1 cellular context compared by ENCODE assay signal in the genomic region with DNA sequence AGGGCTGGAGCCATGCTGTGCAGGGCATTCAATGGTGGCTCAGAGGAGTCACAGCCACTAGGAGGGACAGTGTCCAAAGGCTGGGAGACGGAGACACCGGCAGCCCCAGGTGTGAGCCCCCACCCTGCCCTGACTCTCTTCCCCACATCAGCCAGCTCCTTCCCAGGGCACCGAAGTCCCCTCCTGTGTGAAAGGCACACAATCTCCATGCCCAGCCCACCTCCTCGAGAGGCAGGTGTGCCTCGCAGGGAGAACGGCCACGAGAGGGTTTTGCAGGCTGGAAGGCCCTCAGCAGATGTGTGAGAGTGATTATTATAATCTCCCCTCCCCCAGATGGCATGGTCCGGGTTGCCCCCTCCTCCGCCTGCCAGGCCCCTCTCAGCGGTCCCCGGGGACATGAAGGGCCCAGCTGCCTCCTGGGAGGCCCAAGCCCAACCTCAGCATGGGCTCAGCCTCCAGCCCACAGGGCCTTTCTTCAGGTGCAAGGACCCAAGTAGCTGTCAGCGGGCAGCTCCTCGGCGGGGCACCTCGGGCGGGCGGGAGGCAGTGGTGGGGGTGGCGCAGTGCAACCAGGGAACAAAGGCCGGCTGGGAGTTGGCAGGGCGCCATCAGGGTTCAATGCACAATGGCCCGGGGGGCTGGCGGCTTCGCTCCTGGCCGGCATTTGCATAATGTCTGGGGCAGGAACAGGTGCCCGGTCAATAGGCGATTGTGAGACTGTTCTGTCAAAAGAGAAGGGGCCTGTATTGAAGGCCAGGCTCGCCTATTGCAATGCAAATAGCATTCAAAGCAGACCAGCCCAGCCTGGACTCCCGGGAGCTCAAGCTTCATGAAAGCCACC.
A peak's percentile ranks its signal among the peaks of the same experiment; 100 is the strongest.
TF ChIP-seq lines count a peak whose summit lies in the region.

No MANE protein-coding gene starts in this region.

TF ChIP-seq in HepG2, 621 proteins besides CTCF, POLR2A, EP300 and RAD21 (continued from another document and continues in another):
- TF ChIP-seq, protein P1, sequence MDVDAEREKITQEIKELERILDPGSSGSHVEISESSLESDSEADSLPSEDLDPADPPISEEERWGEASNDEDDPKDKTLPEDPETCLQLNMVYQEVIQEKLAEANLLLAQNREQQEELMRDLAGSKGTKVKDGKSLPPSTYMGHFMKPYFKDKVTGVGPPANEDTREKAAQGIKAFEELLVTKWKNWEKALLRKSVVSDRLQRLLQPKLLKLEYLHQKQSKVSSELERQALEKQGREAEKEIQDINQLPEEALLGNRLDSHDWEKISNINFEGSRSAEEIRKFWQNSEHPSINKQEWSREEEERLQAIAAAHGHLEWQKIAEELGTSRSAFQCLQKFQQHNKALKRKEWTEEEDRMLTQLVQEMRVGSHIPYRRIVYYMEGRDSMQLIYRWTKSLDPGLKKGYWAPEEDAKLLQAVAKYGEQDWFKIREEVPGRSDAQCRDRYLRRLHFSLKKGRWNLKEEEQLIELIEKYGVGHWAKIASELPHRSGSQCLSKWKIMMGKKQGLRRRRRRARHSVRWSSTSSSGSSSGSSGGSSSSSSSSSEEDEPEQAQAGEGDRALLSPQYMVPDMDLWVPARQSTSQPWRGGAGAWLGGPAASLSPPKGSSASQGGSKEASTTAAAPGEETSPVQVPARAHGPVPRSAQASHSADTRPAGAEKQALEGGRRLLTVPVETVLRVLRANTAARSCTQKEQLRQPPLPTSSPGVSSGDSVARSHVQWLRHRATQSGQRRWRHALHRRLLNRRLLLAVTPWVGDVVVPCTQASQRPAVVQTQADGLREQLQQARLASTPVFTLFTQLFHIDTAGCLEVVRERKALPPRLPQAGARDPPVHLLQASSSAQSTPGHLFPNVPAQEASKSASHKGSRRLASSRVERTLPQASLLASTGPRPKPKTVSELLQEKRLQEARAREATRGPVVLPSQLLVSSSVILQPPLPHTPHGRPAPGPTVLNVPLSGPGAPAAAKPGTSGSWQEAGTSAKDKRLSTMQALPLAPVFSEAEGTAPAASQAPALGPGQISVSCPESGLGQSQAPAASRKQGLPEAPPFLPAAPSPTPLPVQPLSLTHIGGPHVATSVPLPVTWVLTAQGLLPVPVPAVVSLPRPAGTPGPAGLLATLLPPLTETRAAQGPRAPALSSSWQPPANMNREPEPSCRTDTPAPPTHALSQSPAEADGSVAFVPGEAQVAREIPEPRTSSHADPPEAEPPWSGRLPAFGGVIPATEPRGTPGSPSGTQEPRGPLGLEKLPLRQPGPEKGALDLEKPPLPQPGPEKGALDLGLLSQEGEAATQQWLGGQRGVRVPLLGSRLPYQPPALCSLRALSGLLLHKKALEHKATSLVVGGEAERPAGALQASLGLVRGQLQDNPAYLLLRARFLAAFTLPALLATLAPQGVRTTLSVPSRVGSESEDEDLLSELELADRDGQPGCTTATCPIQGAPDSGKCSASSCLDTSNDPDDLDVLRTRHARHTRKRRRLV (CRISPR knock-in tag; IDR thresholded peaks at IDR 0.05) = peak; percentile 73; the same call in 1 of the 2 replicates
- TF ChIP-seq CSRNP1 (CRISPR knock-in tag; IDR thresholded peaks at IDR 0.05) = no peak
- 0 out of 2 replicates have a peak, but pooled peaks have one; percentile 28 for TF ChIP-seq ZNF552 (CRISPR knock-in tag; IDR thresholded peaks at IDR 0.05; ENCODE audit: borderline replicate concordance)
- TF ChIP-seq MTF2 (CRISPR knock-in tag; IDR thresholded peaks at IDR 0.05; ENCODE audit: borderline replicate concordance) = no peak
- peak; percentile 81 for TF ChIP-seq SOX13 (IDR thresholded peaks at IDR 0.05)
- peak in 1 of 2 experiments; percentile 97; a peak in 2 of 4 replicates for TF ChIP-seq SOX13 (CRISPR knock-in tag; conservative IDR thresholded peaks at IDR 0.05 in 1 of 2, IDR thresholded peaks at IDR 0.05 in 1 of 2)
- TF ChIP-seq, protein P2, sequence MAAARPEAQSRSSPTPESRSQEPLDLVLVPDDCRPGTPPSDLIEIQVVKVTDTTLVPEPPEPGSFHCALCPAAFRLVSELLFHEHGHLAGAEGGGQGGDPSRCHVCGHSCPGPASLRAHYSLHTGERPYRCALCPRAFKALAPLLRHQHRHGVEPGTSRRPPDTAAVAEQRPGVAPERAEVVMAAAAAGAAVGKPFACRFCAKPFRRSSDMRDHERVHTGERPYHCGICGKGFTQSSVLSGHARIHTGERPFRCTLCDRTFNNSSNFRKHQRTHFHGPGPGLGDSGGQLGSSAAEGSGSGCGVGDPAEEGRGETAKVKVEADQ (CRISPR knock-in tag; IDR thresholded peaks at IDR 0.05; ENCODE audit: borderline replicate concordance) = no peak
- no peak for TF ChIP-seq MAF1 (CRISPR knock-in tag; IDR thresholded peaks at IDR 0.05; ENCODE audit: borderline replicate concordance)
- TF ChIP-seq ZFP37 (CRISPR knock-in tag; IDR thresholded peaks at IDR 0.05; ENCODE audit: borderline replicate concordance) = no peak
- no peak for TF ChIP-seq CBX5 (CRISPR knock-in tag; IDR thresholded peaks at IDR 0.05; ENCODE audit: borderline replicate concordance)
- TF ChIP-seq MEF2D (CRISPR knock-in tag; IDR thresholded peaks at IDR 0.05) = no peak
- TF ChIP-seq ZNF772 (CRISPR knock-in tag; IDR thresholded peaks at IDR 0.05) = no peak
- no peak for TF ChIP-seq AGO2 (optimal IDR thresholded peaks at IDR 0.05; ENCODE audit: low read depth, low read length)
- TF ChIP-seq CHD2 (IDR thresholded peaks at IDR 0.05; ENCODE audit: low read depth, low read length) = no peak
- TF ChIP-seq ZNF274 (CRISPR knock-in tag; IDR thresholded peaks at IDR 0.05) = no peak
- no peak for TF ChIP-seq ZNF30 (CRISPR knock-in tag; IDR thresholded peaks at IDR 0.05)
- TF ChIP-seq NR2F6 (IDR thresholded peaks at IDR 0.05) = no peak
- 0 out of 2 replicates have a peak, but pooled peaks have one; percentile 24 for TF ChIP-seq NR2F6 (CRISPR knock-in tag; IDR thresholded peaks at IDR 0.05)
- no peak for TF ChIP-seq ZNF441 (CRISPR knock-in tag; IDR thresholded peaks at IDR 0.05; ENCODE audit: borderline replicate concordance)
- no peak for TF ChIP-seq ZNF652 (CRISPR knock-in tag; IDR thresholded peaks at IDR 0.05; ENCODE audit: borderline replicate concordance, low read depth)
- TF ChIP-seq ZNF660 (CRISPR knock-in tag; IDR thresholded peaks at IDR 0.05; ENCODE audit: borderline replicate concordance, low read depth) = no peak
- TF ChIP-seq, protein P3, sequence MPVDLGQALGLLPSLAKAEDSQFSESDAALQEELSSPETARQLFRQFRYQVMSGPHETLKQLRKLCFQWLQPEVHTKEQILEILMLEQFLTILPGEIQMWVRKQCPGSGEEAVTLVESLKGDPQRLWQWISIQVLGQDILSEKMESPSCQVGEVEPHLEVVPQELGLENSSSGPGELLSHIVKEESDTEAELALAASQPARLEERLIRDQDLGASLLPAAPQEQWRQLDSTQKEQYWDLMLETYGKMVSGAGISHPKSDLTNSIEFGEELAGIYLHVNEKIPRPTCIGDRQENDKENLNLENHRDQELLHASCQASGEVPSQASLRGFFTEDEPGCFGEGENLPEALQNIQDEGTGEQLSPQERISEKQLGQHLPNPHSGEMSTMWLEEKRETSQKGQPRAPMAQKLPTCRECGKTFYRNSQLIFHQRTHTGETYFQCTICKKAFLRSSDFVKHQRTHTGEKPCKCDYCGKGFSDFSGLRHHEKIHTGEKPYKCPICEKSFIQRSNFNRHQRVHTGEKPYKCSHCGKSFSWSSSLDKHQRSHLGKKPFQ (CRISPR knock-in tag; IDR thresholded peaks at IDR 0.05; ENCODE audit: insufficient replicate concordance) = no peak
- no peak for TF ChIP-seq DPF2 (CRISPR knock-in tag; IDR thresholded peaks at IDR 0.05; ENCODE audit: borderline replicate concordance, low read depth)
- TF ChIP-seq SOX6 (IDR thresholded peaks at IDR 0.05) = no peak
- peak; percentile 97 for TF ChIP-seq SOX6 (CRISPR knock-in tag; IDR thresholded peaks at IDR 0.05)
- no peak for TF ChIP-seq ZNF619 (CRISPR knock-in tag; IDR thresholded peaks at IDR 0.05)
- TF ChIP-seq ZNF780A (CRISPR knock-in tag; IDR thresholded peaks at IDR 0.05) = no peak
- TF ChIP-seq ZMAT3 (CRISPR knock-in tag; conservative IDR thresholded peaks at IDR 0.05) = no peak
- no peak for TF ChIP-seq GABPB1 (CRISPR knock-in tag; IDR thresholded peaks at IDR 0.05)
- TF ChIP-seq ZNF703 (CRISPR knock-in tag; IDR thresholded peaks at IDR 0.05; ENCODE audit: borderline replicate concordance) = no peak
- no peak for TF ChIP-seq MAFF (IDR thresholded peaks at IDR 0.05; ENCODE audit: low read depth, low read length)
- TF ChIP-seq, protein P4, sequence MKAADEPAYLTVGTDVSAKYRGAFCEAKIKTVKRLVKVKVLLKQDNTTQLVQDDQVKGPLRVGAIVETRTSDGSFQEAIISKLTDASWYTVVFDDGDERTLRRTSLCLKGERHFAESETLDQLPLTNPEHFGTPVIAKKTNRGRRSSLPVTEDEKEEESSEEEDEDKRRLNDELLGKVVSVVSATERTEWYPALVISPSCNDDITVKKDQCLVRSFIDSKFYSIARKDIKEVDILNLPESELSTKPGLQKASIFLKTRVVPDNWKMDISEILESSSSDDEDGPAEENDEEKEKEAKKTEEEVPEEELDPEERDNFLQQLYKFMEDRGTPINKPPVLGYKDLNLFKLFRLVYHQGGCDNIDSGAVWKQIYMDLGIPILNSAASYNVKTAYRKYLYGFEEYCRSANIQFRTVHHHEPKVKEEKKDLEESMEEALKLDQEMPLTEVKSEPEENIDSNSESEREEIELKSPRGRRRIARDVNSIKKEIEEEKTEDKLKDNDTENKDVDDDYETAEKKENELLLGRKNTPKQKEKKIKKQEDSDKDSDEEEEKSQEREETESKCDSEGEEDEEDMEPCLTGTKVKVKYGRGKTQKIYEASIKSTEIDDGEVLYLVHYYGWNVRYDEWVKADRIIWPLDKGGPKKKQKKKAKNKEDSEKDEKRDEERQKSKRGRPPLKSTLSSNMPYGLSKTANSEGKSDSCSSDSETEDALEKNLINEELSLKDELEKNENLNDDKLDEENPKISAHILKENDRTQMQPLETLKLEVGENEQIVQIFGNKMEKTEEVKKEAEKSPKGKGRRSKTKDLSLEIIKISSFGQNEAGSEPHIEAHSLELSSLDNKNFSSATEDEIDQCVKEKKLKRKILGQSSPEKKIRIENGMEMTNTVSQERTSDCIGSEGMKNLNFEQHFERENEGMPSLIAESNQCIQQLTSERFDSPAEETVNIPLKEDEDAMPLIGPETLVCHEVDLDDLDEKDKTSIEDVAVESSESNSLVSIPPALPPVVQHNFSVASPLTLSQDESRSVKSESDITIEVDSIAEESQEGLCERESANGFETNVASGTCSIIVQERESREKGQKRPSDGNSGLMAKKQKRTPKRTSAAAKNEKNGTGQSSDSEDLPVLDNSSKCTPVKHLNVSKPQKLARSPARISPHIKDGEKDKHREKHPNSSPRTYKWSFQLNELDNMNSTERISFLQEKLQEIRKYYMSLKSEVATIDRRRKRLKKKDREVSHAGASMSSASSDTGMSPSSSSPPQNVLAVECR (CRISPR knock-in tag; IDR thresholded peaks at IDR 0.05; ENCODE audit: borderline replicate concordance) = peak; percentile 19; the same call in 1 of the 2 replicates
- TF ChIP-seq, protein P5, sequence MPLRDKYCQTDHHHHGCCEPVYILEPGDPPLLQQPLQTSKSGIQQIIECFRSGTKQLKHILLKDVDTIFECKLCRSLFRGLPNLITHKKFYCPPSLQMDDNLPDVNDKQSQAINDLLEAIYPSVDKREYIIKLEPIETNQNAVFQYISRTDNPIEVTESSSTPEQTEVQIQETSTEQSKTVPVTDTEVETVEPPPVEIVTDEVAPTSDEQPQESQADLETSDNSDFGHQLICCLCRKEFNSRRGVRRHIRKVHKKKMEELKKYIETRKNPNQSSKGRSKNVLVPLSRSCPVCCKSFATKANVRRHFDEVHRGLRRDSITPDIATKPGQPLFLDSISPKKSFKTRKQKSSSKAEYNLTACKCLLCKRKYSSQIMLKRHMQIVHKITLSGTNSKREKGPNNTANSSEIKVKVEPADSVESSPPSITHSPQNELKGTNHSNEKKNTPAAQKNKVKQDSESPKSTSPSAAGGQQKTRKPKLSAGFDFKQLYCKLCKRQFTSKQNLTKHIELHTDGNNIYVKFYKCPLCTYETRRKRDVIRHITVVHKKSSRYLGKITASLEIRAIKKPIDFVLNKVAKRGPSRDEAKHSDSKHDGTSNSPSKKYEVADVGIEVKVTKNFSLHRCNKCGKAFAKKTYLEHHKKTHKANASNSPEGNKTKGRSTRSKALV (CRISPR knock-in tag; IDR thresholded peaks at IDR 0.05) = no peak
- TF ChIP-seq ZNF232 (CRISPR knock-in tag; IDR thresholded peaks at IDR 0.05; ENCODE audit: borderline replicate concordance) = no peak
- TF ChIP-seq NFATC3 (CRISPR knock-in tag; IDR thresholded peaks at IDR 0.05) = no peak
- TF ChIP-seq TSC22D2 (CRISPR knock-in tag; IDR thresholded peaks at IDR 0.05; ENCODE audit: borderline replicate concordance) = no peak
- no peak for TF ChIP-seq ZFP36L1 (CRISPR knock-in tag; IDR thresholded peaks at IDR 0.05)
- TF ChIP-seq, protein P6, sequence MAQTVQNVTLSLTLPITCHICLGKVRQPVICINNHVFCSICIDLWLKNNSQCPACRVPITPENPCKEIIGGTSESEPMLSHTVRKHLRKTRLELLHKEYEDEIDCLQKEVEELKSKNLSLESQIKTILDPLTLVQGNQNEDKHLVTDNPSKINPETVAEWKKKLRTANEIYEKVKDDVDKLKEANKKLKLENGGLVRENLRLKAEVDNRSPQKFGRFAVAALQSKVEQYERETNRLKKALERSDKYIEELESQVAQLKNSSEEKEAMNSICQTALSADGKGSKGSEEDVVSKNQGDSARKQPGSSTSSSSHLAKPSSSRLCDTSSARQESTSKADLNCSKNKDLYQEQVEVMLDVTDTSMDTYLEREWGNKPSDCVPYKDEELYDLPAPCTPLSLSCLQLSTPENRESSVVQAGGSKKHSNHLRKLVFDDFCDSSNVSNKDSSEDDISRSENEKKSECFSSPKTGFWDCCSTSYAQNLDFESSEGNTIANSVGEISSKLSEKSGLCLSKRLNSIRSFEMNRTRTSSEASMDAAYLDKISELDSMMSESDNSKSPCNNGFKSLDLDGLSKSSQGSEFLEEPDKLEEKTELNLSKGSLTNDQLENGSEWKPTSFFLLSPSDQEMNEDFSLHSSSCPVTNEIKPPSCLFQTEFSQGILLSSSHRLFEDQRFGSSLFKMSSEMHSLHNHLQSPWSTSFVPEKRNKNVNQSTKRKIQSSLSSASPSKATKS (CRISPR knock-in tag; IDR thresholded peaks at IDR 0.05) = no peak
- TF ChIP-seq ZNF720 (CRISPR knock-in tag; IDR thresholded peaks at IDR 0.05) = no peak
